In genomic region chr9:120324461-120324860, GRCh38 we compare ENCODE assay signal across 31 cellular contexts.
"Had no signal": no experiment of that assay in that cellular context is flagged by ENCODE, and none has a peak within 500 bp of the region (broad histone marks: within the 10 kb centered on the region; RNA-seq: fewer than 3 reads in every experiment).

No MANE protein-coding gene starts in this region.

- ATAC-seq: activated CD4-positive, CD25-positive, alpha-beta regulatory T cell treated with anti-CD3 and anti-CD28 coated beads, Interleukin-2, amount 50 U/mL, for 24 hours; activated T-cell treated with anti-CD3 and anti-CD28 coated beads, Interleukin-2, amount 50 U/mL, for 72 hours; esophagus mucosa; foreskin keratinocyte; gastrocnemius medialis; heart left ventricle; T-cell had no signal

- H3K27ac ChIP-seq: ascending aorta, breast epithelium, colonic mucosa, foreskin keratinocyte, gastrocnemius medialis, heart left ventricle, WERI-Rb-1 had no signal

- H3K4me3 Mint-ChIP-seq: activated B cell treated with CpG ODN at 0.5 μM for 24 hours; activated CD4-positive, alpha-beta memory T cell treated with anti-CD3 and anti-CD28 coated beads, Interleukin-2, amount 10 ng/mL, durations not matched to agents 7 days and 5 days; activated CD4-positive, alpha-beta T cell treated with anti-CD3 and anti-CD28 coated beads, Interleukin-2, amount 10 ng/mL, durations not matched to agents 24 days and 14 days; activated naive CD8-positive, alpha-beta T cell; activated T-cell treated with anti-CD3 and anti-CD28 coated beads, Interleukin-2, amount 50 U/mL, for 24 hours; activated T-cell treated with anti-CD3 and anti-CD28 coated beads, Interleukin-2, amount 50 U/mL, for 72 hours; brain; T-cell; T-helper 1 cell treated with Interleukin-12 subunit alpha and Interleukin-12 subunit beta and Interleukin-4 antibody, amounts not matched to agents 30 μg/mL and 1 μg/mL, for 36 hours had no signal

- DNase-seq: activated B cell treated with CpG ODN at 0.5 μM for 24 hours; activated CD4-positive, alpha-beta memory T cell treated with anti-CD3 and anti-CD28 coated beads, Interleukin-2, amount 10 ng/mL, durations not matched to agents 7 days and 5 days; activated CD4-positive, alpha-beta T cell treated with anti-CD3 and anti-CD28 coated beads, Interleukin-2, amount 10 ng/mL, durations not matched to agents 24 days and 14 days; activated CD4-positive, alpha-beta T cell treated with anti-CD3 and anti-CD28 coated beads, Interleukin-2, amount 50 U/mL, for 4 hours; activated CD8-positive, alpha-beta memory T cell treated with anti-CD3 and anti-CD28 coated beads, Interleukin-2, amount 50 U/mL, for 48 hours; activated effector memory CD4-positive, alpha-beta T cell treated with Interleukin-2 at 50 U/mL for 16 hours; activated gamma-delta T cell treated with Interleukin-2 at 50 U/mL for 16 hours; activated naive CD4-positive, alpha-beta T cell treated with anti-CD3 and anti-CD28 coated beads, Interleukin-2, amount 50 U/mL, for 16 hours; activated naive CD4-positive, alpha-beta T cell treated with Interleukin-2 at 50 U/mL for 16 hours; activated T-cell treated with anti-CD3 and anti-CD28 coated beads for 4 hours; activated T-cell treated with anti-CD3 and anti-CD28 coated beads, Interleukin-2, amount 50 U/mL, for 24 hours; central memory CD4-positive, alpha-beta T cell; cerebellar nuclear complex; colonic mucosa; effector CD8-positive, alpha-beta T cell; foreskin keratinocyte; gastrocnemius medialis; heart left ventricle; T-cell; T1000 had no signal

- H3K9me3 Mint-ChIP-seq: activated B cell treated with CpG ODN at 0.5 μM for 24 hours; activated CD4-positive, alpha-beta memory T cell treated with anti-CD3 and anti-CD28 coated beads, Interleukin-2, amount 10 ng/mL, durations not matched to agents 7 days and 5 days; activated CD4-positive, alpha-beta T cell treated with anti-CD3 and anti-CD28 coated beads, Interleukin-2, amount 10 ng/mL, durations not matched to agents 24 days and 14 days; activated T-cell treated with anti-CD3 and anti-CD28 coated beads, Interleukin-2, amount 50 U/mL, for 24 hours; activated T-cell treated with anti-CD3 and anti-CD28 coated beads, Interleukin-2, amount 50 U/mL, for 72 hours; brain; T-helper 1 cell treated with Interleukin-12 subunit alpha and Interleukin-12 subunit beta and Interleukin-4 antibody, amounts not matched to agents 30 μg/mL and 1 μg/mL, for 36 hours had no signal

- H3K27me3 ChIP-seq: ascending aorta, breast epithelium, cardiac muscle cell, colonic mucosa, gastrocnemius medialis, heart left ventricle had no signal

- H3K4me3 ChIP-seq: ascending aorta, breast epithelium, cardiac muscle cell, colonic mucosa, gastrocnemius medialis, heart left ventricle had no signal

- H3K36me3 ChIP-seq: ascending aorta, breast epithelium, cardiac muscle cell, colonic mucosa, gastrocnemius medialis, heart left ventricle, WERI-Rb-1 had no signal

- H3K4me1 ChIP-seq: ascending aorta, breast epithelium, colonic mucosa, foreskin keratinocyte, gastrocnemius medialis, heart left ventricle had no signal

- H3K9me3 ChIP-seq: ascending aorta, breast epithelium, colonic mucosa, gastrocnemius medialis, heart left ventricle had no signal

- H3K27me3 Mint-ChIP-seq: activated CD4-positive, alpha-beta T cell treated with anti-CD3 and anti-CD28 coated beads, Interleukin-2, amount 10 ng/mL, durations not matched to agents 24 days and 14 days had no signal

- H3K4me1 Mint-ChIP-seq: activated CD4-positive, alpha-beta memory T cell treated with anti-CD3 and anti-CD28 coated beads, Interleukin-2, amount 10 ng/mL, durations not matched to agents 7 days and 5 days; brain; T-cell had no signal

- H3K27ac Mint-ChIP-seq: activated B cell treated with CpG ODN at 0.5 μM for 24 hours; activated CD4-positive, alpha-beta memory T cell treated with anti-CD3 and anti-CD28 coated beads, Interleukin-2, amount 10 ng/mL, durations not matched to agents 7 days and 5 days; activated CD4-positive, alpha-beta T cell treated with anti-CD3 and anti-CD28 coated beads, Interleukin-2, amount 10 ng/mL, durations not matched to agents 24 days and 14 days; activated naive CD8-positive, alpha-beta T cell; activated T-cell treated with anti-CD3 and anti-CD28 coated beads, Interleukin-2, amount 50 U/mL, for 24 hours; activated T-cell treated with anti-CD3 and anti-CD28 coated beads, Interleukin-2, amount 50 U/mL, for 72 hours; T-cell; T-helper 1 cell treated with Interleukin-12 subunit alpha and Interleukin-12 subunit beta and Interleukin-4 antibody, amounts not matched to agents 30 μg/mL and 1 μg/mL, for 36 hours had no signal

- FAIRE-seq: endometrium had no signal

- H3K36me3 Mint-ChIP-seq: activated naive CD8-positive, alpha-beta T cell; brain; T-cell had no signal
